ENCODE assay signal across 19 cellular contexts in the genomic region with DNA sequence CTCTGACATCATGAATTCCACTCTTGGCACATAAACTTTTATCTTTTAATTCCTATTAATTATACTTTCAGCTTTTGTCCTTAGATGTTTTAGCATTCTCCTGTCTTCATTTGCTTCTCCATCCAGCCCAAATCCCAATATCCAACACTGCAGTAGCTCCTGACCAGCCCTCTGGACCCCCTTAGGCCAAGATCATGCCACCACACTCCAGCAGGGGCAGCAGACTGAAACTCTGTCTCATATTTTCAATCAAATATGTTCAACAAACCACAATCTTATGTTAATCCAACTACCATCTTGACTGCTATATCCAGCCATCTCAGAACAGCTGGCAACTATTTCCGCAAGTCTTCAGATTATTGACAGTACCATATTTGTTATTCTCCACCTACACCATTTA.
A peak's percentile ranks its signal among the peaks of the same experiment; 100 is the strongest.
DNase-seq lines count a peak whose midpoint lies in the region; ATAC-seq and TF ChIP-seq lines count a peak whose summit lies in the region.
"Had no signal": no experiment of that assay in that cellular context is flagged by ENCODE, and none has a peak within 500 bp of the region (broad histone marks: within the 10 kb centered on the region; RNA-seq: fewer than 3 reads in every experiment).

No MANE protein-coding gene starts in this region.

- H3K36me3 Mint-ChIP-seq in GM23338 (ENCODE audit: low read depth) (no peaks in the 10 kb centered on the region), mesothelial cell of epicardium (no peaks in the 10 kb centered on the region)
- H3K36me3 Mint-ChIP-seq in activated naive CD4-positive, alpha-beta T cell treated with anti-CD3 and anti-CD28 coated beads, Interleukin-2, amount 50 U/mL, for 72 hours: no peaks in the 10 kb centered on the region
- H3K36me3 Mint-ChIP-seq in activated T-helper 1 cell treated with anti-CD3 and anti-CD28 coated beads, Interleukin-12 subunit alpha, Interleukin-12 subunit beta, Interleukin-2, Interleukin-4 antibody, amounts not matched to agents 30 ng/mL and 10 ng/mL and 1 ng/mL, durations not matched to agents 14 hours and 24 hours and 36 hours (ENCODE audit: low read depth): no peaks in the 10 kb centered on the region
- H3K36me3 Mint-ChIP-seq: CD4-positive, CD25-positive, alpha-beta regulatory T cell; T-cell had no signal

- H3K9me3 ChIP-seq in A673 (ENCODE audit: low read depth, low read length, poor library complexity, severe bottlenecking): no peaks in the 10 kb centered on the region
- no peaks in the 10 kb centered on the region for H3K9me3 ChIP-seq in SJCRH30 (replicated peaks)

- no peak overlapping the region for H3K27ac Mint-ChIP-seq in GM23338
- H3K27ac Mint-ChIP-seq in activated naive CD4-positive, alpha-beta T cell treated with anti-CD3 and anti-CD28 coated beads, Interleukin-2, amount 50 U/mL, for 72 hours: no peak overlapping the region
- no peak overlapping the region for H3K27ac Mint-ChIP-seq in mesothelial cell of epicardium
- H3K27ac Mint-ChIP-seq in activated T-helper 1 cell treated with anti-CD3 and anti-CD28 coated beads, Interleukin-12 subunit alpha, Interleukin-12 subunit beta, Interleukin-2, Interleukin-4 antibody, amounts not matched to agents 30 ng/mL and 10 ng/mL and 1 ng/mL, durations not matched to agents 14 hours and 24 hours and 36 hours: no peak overlapping the region
- H3K27ac Mint-ChIP-seq: CD4-positive, CD25-positive, alpha-beta regulatory T cell; T-cell had no signal

- H3K27me3 Mint-ChIP-seq in GM23338 (ENCODE audit: insufficient read depth, low read depth, poor library complexity) (peaks cover 1% of the 10 kb centered on the region), mesothelial cell of epicardium (ENCODE audit: low read depth) (no peaks in the 10 kb centered on the region)
- H3K27me3 Mint-ChIP-seq in activated T-helper 1 cell treated with anti-CD3 and anti-CD28 coated beads, Interleukin-12 subunit alpha, Interleukin-12 subunit beta, Interleukin-2, Interleukin-4 antibody, amounts not matched to agents 30 ng/mL and 10 ng/mL and 1 ng/mL, durations not matched to agents 14 hours and 24 hours and 36 hours (ENCODE audit: insufficient read depth): no peaks in the 10 kb centered on the region
- H3K27me3 Mint-ChIP-seq: CD4-positive, CD25-positive, alpha-beta regulatory T cell; T-cell had no signal

- no peak overlapping the region for H2AFZ ChIP-seq in GM23338

- H3K27me3 ChIP-seq in A673 (replicated peaks; ENCODE audit: insufficient read depth, low read depth, low read length, poor library complexity) (no peaks in the 10 kb centered on the region), GM23338 (ENCODE audit: insufficient read depth) (no peaks in the 10 kb centered on the region), SJCRH30 (no peaks in the 10 kb centered on the region)

- H3K4me3 ChIP-seq in A673 (ENCODE audit: low read depth, low read length, poor library complexity, severe bottlenecking) (no peak overlapping the region), GM23338 (no peak overlapping the region), SJCRH30 (no peak overlapping the region; the same call in 1 of the 2 replicates), epithelial cell of proximal tubule (ENCODE audit: low read depth, low read length) (no peak overlapping the region)

- H3K4me1 Mint-ChIP-seq in GM23338: peaks cover 19% of the 10 kb centered on the region
- peaks cover 4% of the 10 kb centered on the region for H3K4me1 Mint-ChIP-seq in mesothelial cell of epicardium
- H3K4me1 Mint-ChIP-seq in activated T-helper 1 cell treated with anti-CD3 and anti-CD28 coated beads, Interleukin-12 subunit alpha, Interleukin-12 subunit beta, Interleukin-2, Interleukin-4 antibody, amounts not matched to agents 30 ng/mL and 10 ng/mL and 1 ng/mL, durations not matched to agents 14 hours and 24 hours and 36 hours (ENCODE audit: low read depth): no peaks in the 10 kb centered on the region
- H3K4me1 Mint-ChIP-seq: CD4-positive, CD25-positive, alpha-beta regulatory T cell; T-cell had no signal

- no peaks in the 10 kb centered on the region for H3F3A ChIP-seq in GM23338 (replicated peaks; ENCODE audit: low read depth)

- no TSS peak for BruUV-seq in A673 (replicated peaks; lab: Mats Ljungman, UMichigan)

- POLR2A ChIA-PET in A673 (lab: Charles Lee; ENCODE audit: low non-redundant PET): no interaction called here

- no peaks in the 10 kb centered on the region for H4K20me1 ChIP-seq in GM23338 (replicated peaks; ENCODE audit: insufficient read depth)

- H3K4me3 Mint-ChIP-seq in GM23338 (no peak overlapping the region), mesothelial cell of epicardium (no peak overlapping the region)
- H3K4me3 Mint-ChIP-seq in activated T-helper 1 cell treated with anti-CD3 and anti-CD28 coated beads, Interleukin-12 subunit alpha, Interleukin-12 subunit beta, Interleukin-2, Interleukin-4 antibody, amounts not matched to agents 30 ng/mL and 10 ng/mL and 1 ng/mL, durations not matched to agents 14 hours and 24 hours and 36 hours: no peak overlapping the region
- H3K4me3 Mint-ChIP-seq: CD4-positive, CD25-positive, alpha-beta regulatory T cell; T-cell had no signal

- H3K36me3 ChIP-seq in A673 (ENCODE audit: insufficient read depth, low read length, poor library complexity, severe bottlenecking) (no peaks in the 10 kb centered on the region), GM23338 (ENCODE audit: insufficient read depth) (no peaks in the 10 kb centered on the region), SJCRH30 (no peaks in the 10 kb centered on the region)

- H3K4me2 ChIP-seq in GM23338: no peak overlapping the region

- peaks cover 9% of the 10 kb centered on the region for H3K4me1 ChIP-seq in A673 (ENCODE audit: insufficient read depth, low read length, poor library complexity, severe bottlenecking)
- H3K4me1 ChIP-seq in GM23338 (ENCODE audit: insufficient read depth): no peaks in the 10 kb centered on the region
- no peaks in the 10 kb centered on the region for H3K4me1 ChIP-seq in SJCRH30

- DNase-seq in A673 (ENCODE audit: low spot score): no peak
- DNase-seq in GM23338 (ENCODE audit: low spot score): no peak
- peak; percentile 7 to 30 for DNase-seq in SJCRH30
- no peak for DNase-seq in epithelial cell of proximal tubule (ENCODE audit: low read depth)
- DNase-seq in activated naive CD4-positive, alpha-beta T cell treated with anti-CD3 and anti-CD28 coated beads, Interleukin-2, amount 50 U/mL, for 72 hours (ENCODE audit: low spot score in 2 of 2): no peak
- DNase-seq in mesothelial cell of epicardium (ENCODE audit: low spot score in 2 of 2, unreplicated experiment in 2 of 2): no peak
- no peak for DNase-seq in activated T-helper 1 cell treated with anti-CD3 and anti-CD28 coated beads, Interleukin-12 subunit alpha, Interleukin-12 subunit beta, Interleukin-2, Interleukin-4 antibody, amounts not matched to agents 30 ng/mL and 10 ng/mL and 1 ng/mL, durations not matched to agents 14 hours and 24 hours and 36 hours (ENCODE audit: low spot score)
- DNase-seq: ACHN; CD4-positive, CD25-positive, alpha-beta regulatory T cell; DMS79; KG1; NCI-H1048; NCI-H1694 treated with DMSO at 0.1 percent for 48 hours; NCI-H2107; NCI-H226; NCI-H526 treated with DMSO at 0.1 percent for 48 hours; PC-3; T-cell had no signal

- H3K79me2 ChIP-seq in GM23338 (replicated peaks; ENCODE audit: insufficient read depth): no peaks in the 10 kb centered on the region

- H3K9me2 ChIP-seq in GM23338 (ENCODE audit: insufficient read depth): no peaks in the 10 kb centered on the region

- intact Hi-C loops in A673 (cut with micrococcal nuclease; ENCODE audit: unreplicated experiment): no loop called here
- intact Hi-C loops in activated T-helper 1 cell treated with anti-CD3 and anti-CD28 coated beads, Interleukin-12 subunit alpha, Interleukin-12 subunit beta, Interleukin-2, Interleukin-4 antibody, amounts not matched to agents 30 ng/mL and 10 ng/mL and 1 ng/mL, durations not matched to agents 14 hours and 24 hours and 36 hours (cut with micrococcal nuclease): no loop called here

- TF ChIP-seq CTCF in A673 (conservative IDR thresholded peaks at IDR 0.05; ENCODE audit: low read depth, low read length): peak; percentile 34; the same call in 1 of the 2 replicates
- peak; percentile 25 to 45 for TF ChIP-seq CTCF in GM23338 (conservative IDR thresholded peaks at IDR 0.05; ENCODE audit: low read depth in 2 of 2)
- peak; percentile 32 for TF ChIP-seq CTCF in epithelial cell of proximal tubule (conservative IDR thresholded peaks at IDR 0.05; ENCODE audit: low read depth, low read length)
- no peak for TF ChIP-seq CTCF in mesothelial cell of epicardium (IDR thresholded peaks at IDR 0.05; ENCODE audit: unreplicated experiment)

- H3K9me3 Mint-ChIP-seq in GM23338 (no peaks in the 10 kb centered on the region), mesothelial cell of epicardium (no peaks in the 10 kb centered on the region)
- peaks cover 8 to 15% of the 10 kb centered on the region in 2 donors for H3K9me3 Mint-ChIP-seq in activated naive CD4-positive, alpha-beta T cell treated with anti-CD3 and anti-CD28 coated beads, Interleukin-2, amount 50 U/mL, for 72 hours
- H3K9me3 Mint-ChIP-seq in activated T-helper 1 cell treated with anti-CD3 and anti-CD28 coated beads, Interleukin-12 subunit alpha, Interleukin-12 subunit beta, Interleukin-2, Interleukin-4 antibody, amounts not matched to agents 30 ng/mL and 10 ng/mL and 1 ng/mL, durations not matched to agents 14 hours and 24 hours and 36 hours: peaks cover 20% of the 10 kb centered on the region

- CTCF ChIA-PET in A673 (lab: Charles Lee): no interaction called here

- ATAC-seq in GM23338: no peak; the same call in 1 of the 3 replicates
- no peak for ATAC-seq in activated naive CD4-positive, alpha-beta T cell treated with anti-CD3 and anti-CD28 coated beads, Interleukin-2, amount 50 U/mL, for 72 hours
- ATAC-seq in HG02763 (IDR thresholded peaks at IDR 0.05; ENCODE audit: unreplicated experiment): no peak
- ATAC-seq: PC-3, T-cell had no signal

- H3K27ac ChIP-seq in A673 (ENCODE audit: low read depth, low read length, poor library complexity, severe bottlenecking) (no peak overlapping the region), GM23338 (ENCODE audit: low read depth) (no peak overlapping the region), SJCRH30 (no peak overlapping the region)

TF ChIP-seq in GM23338, 12 proteins besides CTCF, POLR2A, EP300 and RAD21 (continues in another document):
- TF ChIP-seq ZNF114 (CRISPR knock-in tag; IDR thresholded peaks at IDR 0.05) (no peak), EZH2 (IDR thresholded peaks at IDR 0.05; ENCODE audit: low read depth, unreplicated experiment) (no peak), ZNF331 (CRISPR knock-in tag; IDR thresholded peaks at IDR 0.05; ENCODE audit: low read depth) (no peak), JUNB (IDR thresholded peaks at IDR 0.05; ENCODE audit: unreplicated experiment) (no peak), CREB1 (CRISPR knock-in tag; IDR thresholded peaks at IDR 0.05; ENCODE audit: low read depth) (no peak), NANOG (IDR thresholded peaks at IDR 0.05; ENCODE audit: borderline replicate concordance) (no peak)

Comparison
In these comparisons a context has a peak if more than half of its experiments do, and no peak if none do; other contexts are left out.
1. DNase-seq: peak in SJCRH30 (2 of 2); none in A673 (single experiment), GM23338 (single experiment), epithelial cell of proximal tubule (single experiment), activated naive CD4-positive, alpha-beta T cell treated with anti-CD3 and anti-CD28 coated beads, Interleukin-2, amount 50 U/mL, for 72 hours (0 of 2), mesothelial cell of epicardium (0 of 2) and activated T-helper 1 cell treated with anti-CD3 and anti-CD28 coated beads, Interleukin-12 subunit alpha, Interleukin-12 subunit beta, Interleukin-2, Interleukin-4 antibody, amounts not matched to agents 30 ng/mL and 10 ng/mL and 1 ng/mL, durations not matched to agents 14 hours and 24 hours and 36 hours (single experiment).